29 cellular contexts compared by ENCODE assay signal in the genomic region with DNA sequence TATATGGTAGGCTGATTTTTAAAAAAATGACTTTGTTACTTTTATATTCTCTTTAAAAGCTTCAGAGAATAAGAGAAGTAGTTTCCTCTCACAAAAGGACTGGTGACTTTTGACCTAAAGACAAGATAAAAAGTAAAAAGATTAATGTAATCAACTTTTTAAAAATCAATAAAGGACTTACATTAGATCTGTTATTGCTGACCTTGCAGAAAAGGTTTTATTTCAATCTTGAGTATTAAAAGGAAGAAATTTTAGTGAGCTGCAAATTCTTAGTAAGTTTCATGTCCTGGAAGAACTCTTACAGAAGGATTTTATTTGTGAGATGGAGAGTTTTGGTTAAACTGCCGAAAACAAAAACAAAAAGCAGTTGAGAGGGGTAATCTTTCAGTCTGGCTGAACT. TPM values are rescaled to one million over a fixed set of nuclear protein-coding genes. Genes with fewer than 3 reads are reported as not detected.
"Had no signal": no experiment of that assay in that cellular context is flagged by ENCODE, and none has a peak within 500 bp of the region (broad histone marks: within the 10 kb centered on the region; RNA-seq: fewer than 3 reads in every experiment).

No MANE protein-coding gene starts in this region.

- H3K27ac ChIP-seq: neutrophil, parathyroid adenoma, psoas muscle, skin epidermis, spleen, suprapubic skin, testis, tibial artery, transverse colon, upper lobe of right lung, uterus had no signal

- ATAC-seq: naive thymus-derived CD8-positive, alpha-beta T cell; natural killer cell treated with Interleukin-12 subunit alpha and Interleukin-12 subunit beta and Interleukin-15 and Interleukin-18, amount 100 ng/mL, for 72 hours; psoas muscle; right cardiac atrium; sciatic nerve; stimulated activated memory B cell treated with anti-CD40 and anti-IgM and Interleukin-4, amounts not matched to agents 10 μg/mL and 1 μg/mL and 100 μg/mL, for 72 hours; stimulated activated naive CD8-positive, alpha-beta T cell treated with anti-CD3 and anti-CD28 coated beads, Interleukin-15, amount 100 ng/mL, for 72 hours; stimulated activated naive CD8-positive, alpha-beta T cell treated with anti-CD3 and anti-CD28 coated beads, Interleukin-15, Interleukin-2, amounts not matched to agents 100 U/mL and 50 U/mL, for 24 hours; upper lobe of right lung had no signal

- DNase-seq: naive thymus-derived CD8-positive, alpha-beta T cell; nephron progenitor cell; nucleus accumbens; posterior cingulate gyrus; psoas muscle; right cardiac atrium; spleen; stimulated activated CD4-positive, alpha-beta T cell treated with anti-CD3 and anti-CD28 coated beads, Interleukin-12 subunit alpha, Interleukin-12 subunit beta, amount 100 ng/mL, for 4 hours; stimulated activated CD4-positive, alpha-beta T cell treated with anti-CD3 and anti-CD28 coated beads, Interleukin-1b, Interleukin-23, amount 100 ng/mL, for 48 hours; stimulated activated CD4-positive, alpha-beta T cell treated with anti-CD3 and anti-CD28 coated beads, Interleukin-4, amount 100 ng/mL, for 1 hour; stimulated activated CD4-positive, alpha-beta T cell treated with anti-CD3 and anti-CD28 coated beads, Interleukin-4, amount 100 ng/mL, for 4 hours; stimulated activated CD8-positive, alpha-beta memory T cell treated with anti-CD3 and anti-CD28 coated beads, Interleukin-4, amount 100 ng/mL, for 48 hours; stimulated activated naive CD4-positive, alpha-beta T cell; stimulated activated naive CD8-positive, alpha-beta T cell treated with anti-CD3 and anti-CD28 coated beads, Interleukin-15, amount 100 ng/mL, for 72 hours; stimulated activated naive CD8-positive, alpha-beta T cell treated with anti-CD3 and anti-CD28 coated beads, Interleukin-15, Interleukin-2, amounts not matched to agents 100 U/mL and 50 U/mL, for 24 hours; substantia nigra; testis; tibial artery; transverse colon; upper lobe of right lung; uterus had no signal

- H2AFZ ChIP-seq: parathyroid adenoma had no signal

- H3K36me3 ChIP-seq: neutrophil, spleen, suprapubic skin, tibial artery, transverse colon, upper lobe of right lung, uterus had no signal

- H3K27me3 ChIP-seq: suprapubic skin, testis, tibial artery, transverse colon, upper lobe of right lung, uterus had no signal

- H3K9ac ChIP-seq: parathyroid adenoma had no signal

- H3K4me3 ChIP-seq: psoas muscle, skin epidermis, smooth muscle cell, spleen, suprapubic skin, testis, tibial artery, transverse colon, upper lobe of right lung, uterus had no signal

- H3K9me3 ChIP-seq: neutrophil, psoas muscle, spleen, suprapubic skin, testis, tibial artery, transverse colon, upper lobe of right lung, uterus had no signal

- H3K4me2 ChIP-seq: smooth muscle cell had no signal

RNA-seq across cellular contexts. Expression of a gene that starts 2.2 kb away (rescaled TPM):
- total RNA-seq: natural killer cell treated with Interleukin-12 subunit alpha and Interleukin-12 subunit beta and Interleukin-15 and Interleukin-18, amount 100 ng/mL, for 72 hours had no signal
